ENCODE assay signal across 8 cellular contexts in genomic region chr2:84424152-84424551, GRCh38. TPM values are rescaled to one million over a fixed set of nuclear protein-coding genes. Genes with fewer than 3 reads are reported as not detected.
A peak's percentile ranks its signal among the peaks of the same experiment; 100 is the strongest.
DNase-seq lines count a peak whose midpoint lies in the region; ATAC-seq and TF ChIP-seq lines count a peak whose summit lies in the region.

No MANE protein-coding gene starts in this region.

- ATAC-seq in CD4-positive, CD25-positive, alpha-beta regulatory T cell (ENCODE audit: low read depth in 2 of 2), result no peak
- ATAC-seq in right lobe of liver (no peak), GM18868 (IDR thresholded peaks at IDR 0.05; ENCODE audit: unreplicated experiment) (no peak)

- no peaks in the 10 kb centered on the region for H3K4me1 ChIP-seq in CD4-positive, CD25-positive, alpha-beta regulatory T cell (ENCODE audit: control insufficient read depth, insufficient read depth, low read length, poor library complexity, severe bottlenecking)
- H3K4me1 ChIP-seq in adrenal gland (replicated peaks in 1 of 2) (peaks cover 0 to 4% of the 10 kb centered on the region in 2 donors), right lobe of liver (peaks cover 0 to 15% (median 0%) of the 10 kb centered on the region in 4 donors), ascending aorta (no peaks in the 10 kb centered on the region)

- TF ChIP-seq POLR2A in adrenal gland (IDR thresholded peaks at IDR 0.05) (no peak), right lobe of liver (IDR thresholded peaks at IDR 0.05) (no peak)

- H3K27ac Mint-ChIP-seq in CD4-positive, CD25-positive, alpha-beta regulatory T cell, result peak overlapping the region; percentile 4 to 69 (median 8)
- no peak overlapping the region for H3K27ac Mint-ChIP-seq in activated naive CD4-positive, alpha-beta T cell treated with anti-CD3 and anti-CD28 coated beads, Interleukin-2, amount 10 ng/mL, durations not matched to agents 7 days and 5 days

- DNase-seq in CD4-positive, CD25-positive, alpha-beta regulatory T cell, result peak in 1 of 3 donors; percentile 28
- DNase-seq in HFF-Myc (ENCODE audit: extremely low read depth, low read depth) (no peak), adrenal gland (no peak), right lobe of liver (no peak), ascending aorta (ENCODE audit: low spot score in 2 of 2) (no peak)
- no peak for DNase-seq in activated naive CD4-positive, alpha-beta T cell treated with anti-CD3 and anti-CD28 coated beads, Interleukin-2, amount 10 ng/mL, durations not matched to agents 7 days and 5 days
- DNase-seq in central memory CD4-positive, alpha-beta T cell, result no peak

- H3K4me3 Mint-ChIP-seq in CD4-positive, CD25-positive, alpha-beta regulatory T cell, result no peak overlapping the region
- no peak overlapping the region for H3K4me3 Mint-ChIP-seq in activated naive CD4-positive, alpha-beta T cell treated with anti-CD3 and anti-CD28 coated beads, Interleukin-2, amount 10 ng/mL, durations not matched to agents 7 days and 5 days

- no peak overlapping the region for H3K27ac ChIP-seq in CD4-positive, CD25-positive, alpha-beta regulatory T cell (ENCODE audit: insufficient read depth, low read length, poor library complexity, severe bottlenecking)
- H3K27ac ChIP-seq in adrenal gland (no peak overlapping the region), right lobe of liver (no peak overlapping the region), ascending aorta (no peak overlapping the region)

- H3K9me3 ChIP-seq in CD4-positive, CD25-positive, alpha-beta regulatory T cell (ENCODE audit: control insufficient read depth in 2 of 2, low read length in 2 of 2), result no peaks in the 10 kb centered on the region
- H3K9me3 ChIP-seq in adrenal gland (replicated peaks in 1 of 3) (no peaks in the 10 kb centered on the region), right lobe of liver (no peaks in the 10 kb centered on the region), ascending aorta (no peaks in the 10 kb centered on the region)

- H3K36me3 ChIP-seq in CD4-positive, CD25-positive, alpha-beta regulatory T cell (ENCODE audit: control insufficient read depth, insufficient read depth, low read length), result peaks cover 40% of the 10 kb centered on the region
- peaks cover 0 to 25% of the 10 kb centered on the region in 2 donors for H3K36me3 ChIP-seq in adrenal gland (replicated peaks in 1 of 2)
- peaks cover 4 to 27% (median 10%) of the 10 kb centered on the region in 4 donors for H3K36me3 ChIP-seq in right lobe of liver
- H3K36me3 ChIP-seq in ascending aorta, result peaks cover 36 to 39% of the 10 kb centered on the region in 2 donors

- peaks cover 0 to 2% (median 0%) of the 10 kb centered on the region in 7 donors for H3K9me3 Mint-ChIP-seq in CD4-positive, CD25-positive, alpha-beta regulatory T cell
- no peaks in the 10 kb centered on the region for H3K9me3 Mint-ChIP-seq in activated naive CD4-positive, alpha-beta T cell treated with anti-CD3 and anti-CD28 coated beads, Interleukin-2, amount 10 ng/mL, durations not matched to agents 7 days and 5 days

- no peaks in the 10 kb centered on the region for H3K27me3 Mint-ChIP-seq in CD4-positive, CD25-positive, alpha-beta regulatory T cell
- no peaks in the 10 kb centered on the region for H3K27me3 Mint-ChIP-seq in activated naive CD4-positive, alpha-beta T cell treated with anti-CD3 and anti-CD28 coated beads, Interleukin-2, amount 10 ng/mL, durations not matched to agents 7 days and 5 days

- no peak overlapping the region for H3K4me3 ChIP-seq in CD4-positive, CD25-positive, alpha-beta regulatory T cell (ENCODE audit: low read depth, low read length)
- H3K4me3 ChIP-seq in HFF-Myc (replicated peaks; ENCODE audit: low read depth, low read length) (no peak overlapping the region), adrenal gland (no peak overlapping the region), right lobe of liver (no peak overlapping the region), ascending aorta (no peak overlapping the region)

- no peaks in the 10 kb centered on the region for H3K27me3 ChIP-seq in CD4-positive, CD25-positive, alpha-beta regulatory T cell (ENCODE audit: control insufficient read depth, insufficient read depth, low read length)
- H3K27me3 ChIP-seq in adrenal gland, result no peaks in the 10 kb centered on the region
- H3K27me3 ChIP-seq in right lobe of liver, result no peaks in the 10 kb centered on the region
- H3K27me3 ChIP-seq in ascending aorta, result no peaks in the 10 kb centered on the region

- peaks cover 0 to 10% (median 5%) of the 10 kb centered on the region in 4 donors for H3K4me1 Mint-ChIP-seq in CD4-positive, CD25-positive, alpha-beta regulatory T cell
- no peaks in the 10 kb centered on the region for H3K4me1 Mint-ChIP-seq in activated naive CD4-positive, alpha-beta T cell treated with anti-CD3 and anti-CD28 coated beads, Interleukin-2, amount 10 ng/mL, durations not matched to agents 7 days and 5 days

- CTCF ChIA-PET in activated naive CD4-positive, alpha-beta T cell treated with anti-CD3 and anti-CD28 coated beads, Interleukin-2, amount 10 ng/mL, durations not matched to agents 7 days and 5 days (lab: Charles Lee), result interaction anchor here (0.9 to 1.1 kb wide), 2 partner anchors 108 to 114 kb away, joined by 3 to 8 read pairs; no protein-coding TSS in a partner anchor

- intact Hi-C loops in adrenal gland (cut with DNase I) (no loop called here), right lobe of liver (cut with DNase I) (no loop called here), ascending aorta (cut with DNase I) (no loop called here)

- TF ChIP-seq CTCF in HFF-Myc (IDR thresholded peaks at IDR 0.05; ENCODE audit: low read depth, low read length, missing control alignments), result peak; percentile 25
- peak; percentile 15 to 50 (median 28) for TF ChIP-seq CTCF in adrenal gland (IDR thresholded peaks at IDR 0.05)
- peak in 3 of 4 donors; percentile 37 to 41 (median 39) for TF ChIP-seq CTCF in right lobe of liver (IDR thresholded peaks at IDR 0.05)
- TF ChIP-seq CTCF in ascending aorta (IDR thresholded peaks at IDR 0.05), result peak in 1 of 3 experiments; percentile 29

- peaks cover 33% of the 10 kb centered on the region for H3K36me3 Mint-ChIP-seq in CD4-positive, CD25-positive, alpha-beta regulatory T cell
- H3K36me3 Mint-ChIP-seq in activated naive CD4-positive, alpha-beta T cell treated with anti-CD3 and anti-CD28 coated beads, Interleukin-2, amount 10 ng/mL, durations not matched to agents 7 days and 5 days, result peaks cover 34% of the 10 kb centered on the region

RNA-seq across cellular contexts. Expression of gene SUCLG1, which starts 34.9 kb away (rescaled TPM):
- total RNA-seq in CD4-positive, CD25-positive, alpha-beta regulatory T cell, result 47.4 TPM
- polyA plus RNA-seq in CD4-positive, CD25-positive, alpha-beta regulatory T cell, result 100 to 1,000 TPM in 2 of 4 donors, 10 to 100 TPM in 2; 94.7 to 116 (median 101) TPM
- total RNA-seq in adrenal gland, result 100 to 1,000 TPM in 2 of 8 donors, 10 to 100 TPM in 6; 42.5 to 270 (median 86.1) TPM
- polyA plus RNA-seq in adrenal gland, result 100 to 1,000 TPM in 1 of 3 donors, 10 to 100 TPM in 2; 55.5 to 142 (median 84.6) TPM
- total RNA-seq in right lobe of liver, result 10 to 100 TPM; 73.4 to 86.7 (median 82.8) TPM
- 23.2 TPM for total RNA-seq in ascending aorta
